ENCODE assay signal across 2 cellular contexts in the genomic region with DNA sequence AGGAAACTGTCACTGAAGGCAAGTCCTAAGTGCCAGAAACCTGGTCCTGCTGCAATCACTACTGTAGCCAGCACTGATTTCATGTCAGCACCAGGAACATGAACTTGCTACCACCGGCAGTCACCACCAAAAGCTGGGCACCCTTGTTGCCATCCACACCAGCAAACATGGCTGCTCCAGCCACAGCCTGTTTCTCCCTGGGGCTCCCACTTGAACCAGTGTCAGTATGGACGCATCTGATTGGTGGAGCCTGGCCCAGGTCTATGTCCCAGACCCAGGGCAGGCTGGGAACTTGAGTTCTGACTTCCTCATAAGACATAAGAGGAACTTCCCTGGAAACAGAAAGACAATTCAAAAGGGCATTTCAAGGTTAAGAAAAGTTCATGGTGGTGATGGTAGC.
TF ChIP-seq lines count a peak whose summit lies in the region.

No MANE protein-coding gene starts in this region.

TF ChIP-seq in GM23338, 12 proteins besides CTCF, POLR2A, EP300 and RAD21 (continued from another document):
- TF ChIP-seq EZH2phosphoT487 (IDR thresholded peaks at IDR 0.05; ENCODE audit: unreplicated experiment): no peak
- no peak for TF ChIP-seq EZH2 (IDR thresholded peaks at IDR 0.05; ENCODE audit: low read depth, unreplicated experiment)
TF ChIP-seq in GM23338: peak in this region for 0.

TF ChIP-seq in K562, 482 proteins besides CTCF, POLR2A, EP300 and RAD21 (continued from another document):
- TF ChIP-seq, protein P1, sequence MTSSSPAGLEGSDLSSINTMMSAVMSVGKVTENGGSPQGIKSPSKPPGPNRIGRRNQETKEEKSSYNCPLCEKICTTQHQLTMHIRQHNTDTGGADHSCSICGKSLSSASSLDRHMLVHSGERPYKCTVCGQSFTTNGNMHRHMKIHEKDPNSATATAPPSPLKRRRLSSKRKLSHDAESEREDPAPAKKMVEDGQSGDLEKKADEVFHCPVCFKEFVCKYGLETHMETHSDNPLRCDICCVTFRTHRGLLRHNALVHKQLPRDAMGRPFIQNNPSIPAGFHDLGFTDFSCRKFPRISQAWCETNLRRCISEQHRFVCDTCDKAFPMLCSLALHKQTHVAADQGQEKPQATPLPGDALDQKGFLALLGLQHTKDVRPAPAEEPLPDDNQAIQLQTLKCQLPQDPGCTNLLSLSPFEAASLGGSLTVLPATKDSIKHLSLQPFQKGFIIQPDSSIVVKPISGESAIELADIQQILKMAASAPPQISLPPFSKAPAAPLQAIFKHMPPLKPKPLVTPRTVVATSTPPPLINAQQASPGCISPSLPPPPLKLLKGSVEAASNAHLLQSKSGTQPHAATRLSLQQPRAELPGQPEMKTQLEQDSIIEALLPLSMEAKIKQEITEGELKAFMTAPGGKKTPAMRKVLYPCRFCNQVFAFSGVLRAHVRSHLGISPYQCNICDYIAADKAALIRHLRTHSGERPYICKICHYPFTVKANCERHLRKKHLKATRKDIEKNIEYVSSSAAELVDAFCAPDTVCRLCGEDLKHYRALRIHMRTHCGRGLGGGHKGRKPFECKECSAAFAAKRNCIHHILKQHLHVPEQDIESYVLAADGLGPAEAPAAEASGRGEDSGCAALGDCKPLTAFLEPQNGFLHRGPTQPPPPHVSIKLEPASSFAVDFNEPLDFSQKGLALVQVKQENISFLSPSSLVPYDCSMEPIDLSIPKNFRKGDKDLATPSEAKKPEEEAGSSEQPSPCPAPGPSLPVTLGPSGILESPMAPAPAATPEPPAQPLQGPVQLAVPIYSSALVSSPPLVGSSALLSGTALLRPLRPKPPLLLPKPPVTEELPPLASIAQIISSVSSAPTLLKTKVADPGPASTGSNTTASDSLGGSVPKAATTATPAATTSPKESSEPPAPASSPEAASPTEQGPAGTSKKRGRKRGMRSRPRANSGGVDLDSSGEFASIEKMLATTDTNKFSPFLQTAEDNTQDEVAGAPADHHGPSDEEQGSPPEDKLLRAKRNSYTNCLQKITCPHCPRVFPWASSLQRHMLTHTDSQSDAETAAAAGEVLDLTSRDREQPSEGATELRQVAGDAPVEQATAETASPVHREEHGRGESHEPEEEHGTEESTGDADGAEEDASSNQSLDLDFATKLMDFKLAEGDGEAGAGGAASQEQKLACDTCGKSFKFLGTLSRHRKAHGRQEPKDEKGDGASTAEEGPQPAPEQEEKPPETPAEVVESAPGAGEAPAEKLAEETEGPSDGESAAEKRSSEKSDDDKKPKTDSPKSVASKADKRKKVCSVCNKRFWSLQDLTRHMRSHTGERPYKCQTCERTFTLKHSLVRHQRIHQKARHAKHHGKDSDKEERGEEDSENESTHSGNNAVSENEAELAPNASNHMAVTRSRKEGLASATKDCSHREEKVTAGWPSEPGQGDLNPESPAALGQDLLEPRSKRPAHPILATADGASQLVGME (CRISPR knock-in tag; IDR thresholded peaks at IDR 0.05): no peak
- TF ChIP-seq RFX7 (CRISPR knock-in tag; IDR thresholded peaks at IDR 0.05) (no peak), ESRRA (IDR thresholded peaks at IDR 0.05; ENCODE audit: borderline replicate concordance, low read depth) (peak; percentile 97), ZNF717 (CRISPR knock-in tag; IDR thresholded peaks at IDR 0.05) (no peak), ZNF699 (CRISPR knock-in tag; IDR thresholded peaks at IDR 0.05; ENCODE audit: insufficient replicate concordance) (no peak), RB1 (IDR thresholded peaks at IDR 0.05; ENCODE audit: low read depth) (no peak), HEY1 (CRISPR knock-in tag; IDR thresholded peaks at IDR 0.05; ENCODE audit: borderline replicate concordance) (no peak), IFI16 (CRISPR knock-in tag; IDR thresholded peaks at IDR 0.05) (no peak), CTBP1 (IDR thresholded peaks at IDR 0.05; ENCODE audit: borderline replicate concordance) (0 out of 2 replicates have a peak, but pooled peaks have one; percentile 38), NR2C1 (IDR thresholded peaks at IDR 0.05) (0 out of 2 replicates have a peak, but pooled peaks have one; percentile 32), NR2C1 (tag; IDR thresholded peaks at IDR 0.05) (peak; percentile 44; the same call in 1 of the 2 replicates), SMARCB1 (IDR thresholded peaks at IDR 0.05; ENCODE audit: insufficient read length, low read depth) (no peak), TRIM24 (IDR thresholded peaks at IDR 0.05) (no peak), TGIF2 (CRISPR knock-in tag; IDR thresholded peaks at IDR 0.05) (no peak), RCOR1 (IDR thresholded peaks at IDR 0.05; ENCODE audit: borderline replicate concordance in 1 of 2, low read depth in 2 of 2, low read length in 2 of 2) (peak in 1 of 2 experiments; percentile 66; a peak in 2 of 4 replicates), ARID1B (IDR thresholded peaks at IDR 0.05) (no peak), ZNF12 (CRISPR knock-in tag; IDR thresholded peaks at IDR 0.05) (no peak), HDAC2 (IDR thresholded peaks at IDR 0.05) (no peak), KDM1A (IDR thresholded peaks at IDR 0.05) (peak; percentile 55 to 72; a peak in 3 of 4 replicates), L3MBTL2 (IDR thresholded peaks at IDR 0.05) (peak; percentile 33), ZNF282 (CRISPR knock-in tag; IDR thresholded peaks at IDR 0.05) (no peak), RBFOX2 (IDR thresholded peaks at IDR 0.05; ENCODE audit: low read depth, low read length) (no peak), JUND (IDR thresholded peaks at IDR 0.05; ENCODE audit: borderline replicate concordance, low read depth, low read length) (no peak), JUND (tag; IDR thresholded peaks at IDR 0.05; ENCODE audit: borderline replicate concordance, low read depth, low read length) (0 out of 3 replicates have a peak, but pooled peaks have one; percentile 27), SPI1 (IDR thresholded peaks at IDR 0.05; ENCODE audit: borderline replicate concordance, low read depth, low read length) (peak; percentile 65; the same call in 1 of the 2 replicates), YY1 (IDR thresholded peaks at IDR 0.05; ENCODE audit: borderline replicate concordance in 1 of 3, control insufficient read depth in 1 of 3, extremely low read depth in 1 of 3, insufficient read depth in 3 of 3, insufficient read length in 1 of 3, insufficient replicate concordance in 2 of 3, low read depth in 1 of 3, low read length in 2 of 3) (peak in 1 of 3 experiments; percentile 33), HDGF (IDR thresholded peaks at IDR 0.05) (no peak), ERF (CRISPR knock-in tag; IDR thresholded peaks at IDR 0.05) (no peak), ZBED1 (IDR thresholded peaks at IDR 0.05) (no peak), C11orf30 (IDR thresholded peaks at IDR 0.05; ENCODE audit: low read depth) (no peak), HCFC1 (IDR thresholded peaks at IDR 0.05; ENCODE audit: low read depth, low read length) (peak; percentile 76), EHMT2 (IDR thresholded peaks at IDR 0.05) (peak; percentile 74; the same call in 1 of the 2 replicates)
- TF ChIP-seq, protein P2, sequence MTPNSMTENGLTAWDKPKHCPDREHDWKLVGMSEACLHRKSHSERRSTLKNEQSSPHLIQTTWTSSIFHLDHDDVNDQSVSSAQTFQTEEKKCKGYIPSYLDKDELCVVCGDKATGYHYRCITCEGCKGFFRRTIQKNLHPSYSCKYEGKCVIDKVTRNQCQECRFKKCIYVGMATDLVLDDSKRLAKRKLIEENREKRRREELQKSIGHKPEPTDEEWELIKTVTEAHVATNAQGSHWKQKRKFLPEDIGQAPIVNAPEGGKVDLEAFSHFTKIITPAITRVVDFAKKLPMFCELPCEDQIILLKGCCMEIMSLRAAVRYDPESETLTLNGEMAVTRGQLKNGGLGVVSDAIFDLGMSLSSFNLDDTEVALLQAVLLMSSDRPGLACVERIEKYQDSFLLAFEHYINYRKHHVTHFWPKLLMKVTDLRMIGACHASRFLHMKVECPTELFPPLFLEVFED (CRISPR knock-in tag; conservative IDR thresholded peaks at IDR 0.05): no peak
- TF ChIP-seq, protein P3, sequence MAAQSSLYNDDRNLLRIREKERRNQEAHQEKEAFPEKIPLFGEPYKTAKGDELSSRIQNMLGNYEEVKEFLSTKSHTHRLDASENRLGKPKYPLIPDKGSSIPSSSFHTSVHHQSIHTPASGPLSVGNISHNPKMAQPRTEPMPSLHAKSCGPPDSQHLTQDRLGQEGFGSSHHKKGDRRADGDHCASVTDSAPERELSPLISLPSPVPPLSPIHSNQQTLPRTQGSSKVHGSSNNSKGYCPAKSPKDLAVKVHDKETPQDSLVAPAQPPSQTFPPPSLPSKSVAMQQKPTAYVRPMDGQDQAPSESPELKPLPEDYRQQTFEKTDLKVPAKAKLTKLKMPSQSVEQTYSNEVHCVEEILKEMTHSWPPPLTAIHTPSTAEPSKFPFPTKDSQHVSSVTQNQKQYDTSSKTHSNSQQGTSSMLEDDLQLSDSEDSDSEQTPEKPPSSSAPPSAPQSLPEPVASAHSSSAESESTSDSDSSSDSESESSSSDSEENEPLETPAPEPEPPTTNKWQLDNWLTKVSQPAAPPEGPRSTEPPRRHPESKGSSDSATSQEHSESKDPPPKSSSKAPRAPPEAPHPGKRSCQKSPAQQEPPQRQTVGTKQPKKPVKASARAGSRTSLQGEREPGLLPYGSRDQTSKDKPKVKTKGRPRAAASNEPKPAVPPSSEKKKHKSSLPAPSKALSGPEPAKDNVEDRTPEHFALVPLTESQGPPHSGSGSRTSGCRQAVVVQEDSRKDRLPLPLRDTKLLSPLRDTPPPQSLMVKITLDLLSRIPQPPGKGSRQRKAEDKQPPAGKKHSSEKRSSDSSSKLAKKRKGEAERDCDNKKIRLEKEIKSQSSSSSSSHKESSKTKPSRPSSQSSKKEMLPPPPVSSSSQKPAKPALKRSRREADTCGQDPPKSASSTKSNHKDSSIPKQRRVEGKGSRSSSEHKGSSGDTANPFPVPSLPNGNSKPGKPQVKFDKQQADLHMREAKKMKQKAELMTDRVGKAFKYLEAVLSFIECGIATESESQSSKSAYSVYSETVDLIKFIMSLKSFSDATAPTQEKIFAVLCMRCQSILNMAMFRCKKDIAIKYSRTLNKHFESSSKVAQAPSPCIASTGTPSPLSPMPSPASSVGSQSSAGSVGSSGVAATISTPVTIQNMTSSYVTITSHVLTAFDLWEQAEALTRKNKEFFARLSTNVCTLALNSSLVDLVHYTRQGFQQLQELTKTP (IDR thresholded peaks at IDR 0.05; ENCODE audit: low read depth in 1 of 2, partially characterized antibody in 2 of 2): peak in 1 of 2 experiments; percentile 33
- TF ChIP-seq, protein P4, sequence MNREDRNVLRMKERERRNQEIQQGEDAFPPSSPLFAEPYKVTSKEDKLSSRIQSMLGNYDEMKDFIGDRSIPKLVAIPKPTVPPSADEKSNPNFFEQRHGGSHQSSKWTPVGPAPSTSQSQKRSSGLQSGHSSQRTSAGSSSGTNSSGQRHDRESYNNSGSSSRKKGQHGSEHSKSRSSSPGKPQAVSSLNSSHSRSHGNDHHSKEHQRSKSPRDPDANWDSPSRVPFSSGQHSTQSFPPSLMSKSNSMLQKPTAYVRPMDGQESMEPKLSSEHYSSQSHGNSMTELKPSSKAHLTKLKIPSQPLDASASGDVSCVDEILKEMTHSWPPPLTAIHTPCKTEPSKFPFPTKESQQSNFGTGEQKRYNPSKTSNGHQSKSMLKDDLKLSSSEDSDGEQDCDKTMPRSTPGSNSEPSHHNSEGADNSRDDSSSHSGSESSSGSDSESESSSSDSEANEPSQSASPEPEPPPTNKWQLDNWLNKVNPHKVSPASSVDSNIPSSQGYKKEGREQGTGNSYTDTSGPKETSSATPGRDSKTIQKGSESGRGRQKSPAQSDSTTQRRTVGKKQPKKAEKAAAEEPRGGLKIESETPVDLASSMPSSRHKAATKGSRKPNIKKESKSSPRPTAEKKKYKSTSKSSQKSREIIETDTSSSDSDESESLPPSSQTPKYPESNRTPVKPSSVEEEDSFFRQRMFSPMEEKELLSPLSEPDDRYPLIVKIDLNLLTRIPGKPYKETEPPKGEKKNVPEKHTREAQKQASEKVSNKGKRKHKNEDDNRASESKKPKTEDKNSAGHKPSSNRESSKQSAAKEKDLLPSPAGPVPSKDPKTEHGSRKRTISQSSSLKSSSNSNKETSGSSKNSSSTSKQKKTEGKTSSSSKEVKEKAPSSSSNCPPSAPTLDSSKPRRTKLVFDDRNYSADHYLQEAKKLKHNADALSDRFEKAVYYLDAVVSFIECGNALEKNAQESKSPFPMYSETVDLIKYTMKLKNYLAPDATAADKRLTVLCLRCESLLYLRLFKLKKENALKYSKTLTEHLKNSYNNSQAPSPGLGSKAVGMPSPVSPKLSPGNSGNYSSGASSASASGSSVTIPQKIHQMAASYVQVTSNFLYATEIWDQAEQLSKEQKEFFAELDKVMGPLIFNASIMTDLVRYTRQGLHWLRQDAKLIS (CRISPR knock-in tag; IDR thresholded peaks at IDR 0.05): no peak
- TF ChIP-seq, protein P5, sequence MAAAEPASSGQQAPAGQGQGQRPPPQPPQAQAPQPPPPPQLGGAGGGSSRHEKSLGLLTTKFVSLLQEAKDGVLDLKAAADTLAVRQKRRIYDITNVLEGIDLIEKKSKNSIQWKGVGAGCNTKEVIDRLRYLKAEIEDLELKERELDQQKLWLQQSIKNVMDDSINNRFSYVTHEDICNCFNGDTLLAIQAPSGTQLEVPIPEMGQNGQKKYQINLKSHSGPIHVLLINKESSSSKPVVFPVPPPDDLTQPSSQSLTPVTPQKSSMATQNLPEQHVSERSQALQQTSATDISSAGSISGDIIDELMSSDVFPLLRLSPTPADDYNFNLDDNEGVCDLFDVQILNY (CRISPR knock-in tag; IDR thresholded peaks at IDR 0.05): no peak
TF ChIP-seq in K562: peak in this region for 16.
